ENCODE assay signal across 18 cellular contexts in the genomic region with DNA sequence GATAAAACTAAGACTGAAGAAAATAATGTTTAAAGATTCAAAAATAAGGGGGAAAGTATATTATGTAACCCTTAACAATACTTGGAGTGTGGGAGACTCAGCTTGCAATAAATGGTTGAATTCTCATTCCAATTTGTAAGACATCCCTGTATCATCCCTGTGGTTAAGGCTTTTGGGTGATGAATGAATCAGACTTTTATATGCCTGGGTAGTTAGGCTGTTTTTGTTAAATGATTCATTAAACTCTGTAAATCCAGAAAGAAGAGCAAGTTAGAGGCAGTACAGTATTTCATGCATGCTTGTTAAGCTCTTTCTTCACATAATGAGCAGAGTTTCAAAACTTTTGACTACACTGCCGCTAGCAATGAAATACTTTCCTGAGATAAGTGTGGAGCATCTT.
DNase-seq lines count a peak whose midpoint lies in the region; ATAC-seq, FAIRE-seq and TF ChIP-seq lines count a peak whose summit lies in the region.
"Had no signal": no experiment of that assay in that cellular context is flagged by ENCODE, and none has a peak within 500 bp of the region (broad histone marks: within the 10 kb centered on the region; RNA-seq: fewer than 3 reads in every experiment).

No MANE protein-coding gene starts in this region.

- TF ChIP-seq RAD21 in HepG2 (CRISPR knock-in tag; IDR thresholded peaks at IDR 0.05), result no peak

- H3K27ac ChIP-seq in HepG2 (ENCODE audit: extremely low read length, insufficient read depth, low read length), result no peak overlapping the region
- H3K27ac ChIP-seq: A549, BLaER1, KMS-11 had no signal

- no peak overlapping the region for H3K4me3 ChIP-seq in neuron (ENCODE audit: low read length)
- H3K4me3 ChIP-seq in HepG2 (replicated peaks in 1 of 3; ENCODE audit: insufficient read depth in 1 of 3, low read depth in 2 of 3, low read length in 3 of 3), result no peak overlapping the region
- H3K4me3 ChIP-seq: A549, BLaER1 had no signal

- no peak overlapping the region for H3K27ac Mint-ChIP-seq in natural killer cell
- H3K27ac Mint-ChIP-seq: HFFc6 had no signal

- no peak overlapping the region for H3K4me2 ChIP-seq in HepG2 (ENCODE audit: low read depth, low read length)
- H3K4me2 ChIP-seq: A549, BLaER1, KMS-11 had no signal

- CTCF ChIA-PET in HepG2 (lab: Yijun Ruan, JAX; ENCODE audit: low intra/inter-chr PET ratio, low total read pairs), result no interaction called here

- DNase-seq in D721Med (ENCODE audit: insufficient read length, low spot score), result no peak
- DNase-seq in NCI-H226, result peak; percentile 8
- DNase-seq in foreskin melanocyte, result peak; percentile 0
- no peak for DNase-seq in NCI-H146 treated with DMSO at 0.1 percent for 48 hours (lab: John Stamatoyannopoulos, UW; ENCODE audit: unreplicated experiment)
- DNase-seq in natural killer cell, result no peak
- DNase-seq in HepG2 (ENCODE audit: low spot score), result no peak
- DNase-seq: DMS153, DMS79 treated with DMSO at 0.1 percent for 48 hours, GDM1, HCEC 1CT, HFFc6 had no signal

- H3K4me1 ChIP-seq in neuron (ENCODE audit: insufficient read depth, low read length), result no peaks in the 10 kb centered on the region
- H3K4me1 ChIP-seq in HepG2 (ENCODE audit: insufficient read depth, low read length), result no peaks in the 10 kb centered on the region
- H3K4me1 ChIP-seq: A549, BLaER1 had no signal

- BruUV-seq in HepG2 (replicated peaks; lab: Mats Ljungman, UMichigan), result no TSS peak

- no peaks in the 10 kb centered on the region for H3K4me1 Mint-ChIP-seq in natural killer cell

- in situ Hi-C loops in HepG2 (cut with HindIII; ENCODE audit: extremely low pct_ligation_motif_present, low pct_unique_long_range_greater_than_20kb), result no loop called here

- H2AFZ ChIP-seq in neuron (ENCODE audit: low read depth, low read length) (peak overlapping the region; percentile 36), HepG2 (ENCODE audit: low read length) (no peak overlapping the region)

- no peaks in the 10 kb centered on the region for H3K36me3 Mint-ChIP-seq in natural killer cell

- peak; percentile 70 for FAIRE-seq in D721Med (lab: Jason Lieb, UNC)
- FAIRE-seq in HepG2 (lab: Jason Lieb, UNC), result no peak
- FAIRE-seq: A549, GM19239, H1 had no signal

- H3K79me2 ChIP-seq in HepG2 (ENCODE audit: insufficient read depth, low read length), result no peaks in the 10 kb centered on the region

- H3K36me3 ChIP-seq in neuron (ENCODE audit: insufficient read depth, low read length) (no peaks in the 10 kb centered on the region), HepG2 (replicated peaks in 1 of 2; ENCODE audit: control insufficient read depth in 1 of 2, insufficient read depth in 2 of 2, low read length in 2 of 2) (no peaks in the 10 kb centered on the region)
- H3K36me3 ChIP-seq: BLaER1 had no signal

- no peak for TF ChIP-seq POLR2A in HepG2 (IDR thresholded peaks at IDR 0.05; ENCODE audit: insufficient read depth in 1 of 2, low read depth in 2 of 2, low read length in 2 of 2)

- no peaks in the 10 kb centered on the region for H4K20me1 ChIP-seq in HepG2 (ENCODE audit: insufficient read depth, low read length)
- H4K20me1 ChIP-seq: BLaER1 had no signal

- H3K27me3 ChIP-seq in neuron (ENCODE audit: insufficient read depth, low read length) (no peaks in the 10 kb centered on the region), HepG2 (ENCODE audit: control insufficient read depth in 1 of 2, insufficient read depth in 2 of 2, low read length in 2 of 2) (no peaks in the 10 kb centered on the region)
- H3K27me3 ChIP-seq: BLaER1 had no signal

- TF ChIP-seq CTCF in D721Med (IDR thresholded peaks at IDR 0.05; ENCODE audit: insufficient read depth, missing control alignments), result no peak
- no peak for TF ChIP-seq CTCF in natural killer cell (IDR thresholded peaks at IDR 0.05)
- no peak for TF ChIP-seq CTCF in HepG2 (CRISPR knock-in tag; IDR thresholded peaks at IDR 0.05)

- POLR2A ChIA-PET in HepG2 (lab: Yijun Ruan, JAX), result no interaction called here

- H3K9ac ChIP-seq in HepG2 (ENCODE audit: insufficient read depth, low read depth, low read length), result no peak overlapping the region
- H3K9ac ChIP-seq: BLaER1, KMS-11 had no signal

- no peaks in the 10 kb centered on the region for H3K27me3 Mint-ChIP-seq in natural killer cell (ENCODE audit: low read depth in 2 of 2)

- peaks cover 3% of the 10 kb centered on the region in 2 donors for H3K9me3 Mint-ChIP-seq in natural killer cell

- intact Hi-C loops in natural killer cell (cut with micrococcal nuclease), result no loop called here
- intact Hi-C loops in HepG2 (cut with micrococcal nuclease; ENCODE audit: unreplicated experiment), result no loop called here

- ATAC-seq in HG03280 (IDR thresholded peaks at IDR 0.05; ENCODE audit: unreplicated experiment), result no peak
- no peak for ATAC-seq in natural killer cell
- ATAC-seq in HepG2, result no peak
- ATAC-seq: A549 had no signal

- H3K9me3 ChIP-seq in neuron (ENCODE audit: low read length), result no peaks in the 10 kb centered on the region
- no peaks in the 10 kb centered on the region for H3K9me3 ChIP-seq in HepG2 (ENCODE audit: low read length)
- H3K9me3 ChIP-seq: A549, BLaER1 had no signal

- 0% methylated on average over 1 of the region's 1 CpG for WGBS in HepG2 (ENCODE audit: low lambda C conversion rate)

- no peak overlapping the region for H3K4me3 Mint-ChIP-seq in natural killer cell
- H3K4me3 Mint-ChIP-seq: HFFc6 had no signal

- TF ChIP-seq EP300 in HepG2 (IDR thresholded peaks at IDR 0.05; ENCODE audit: low read depth in 2 of 2, low read length in 2 of 2) (no peak), HepG2 (CRISPR knock-in tag; IDR thresholded peaks at IDR 0.05; ENCODE audit: borderline replicate concordance) (no peak)

TF ChIP-seq in HepG2, 621 proteins besides CTCF, POLR2A, EP300 and RAD21 (continues in another document):
- TF ChIP-seq ZNF143 (CRISPR knock-in tag; IDR thresholded peaks at IDR 0.05) (no peak), POLR2AphosphoS5 (IDR thresholded peaks at IDR 0.05; ENCODE audit: low read depth, low read length) (no peak), MBNL3 (CRISPR knock-in tag; conservative IDR thresholded peaks at IDR 0.05) (no peak), THAP11 (CRISPR knock-in tag; IDR thresholded peaks at IDR 0.05) (no peak), KAT2B (IDR thresholded peaks at IDR 0.05; ENCODE audit: borderline replicate concordance, low read depth, low read length) (no peak), ISL2 (CRISPR knock-in tag; IDR thresholded peaks at IDR 0.05) (no peak), MED13 (CRISPR knock-in tag; IDR thresholded peaks at IDR 0.05) (no peak), TMF1 (CRISPR knock-in tag; IDR thresholded peaks at IDR 0.05; ENCODE audit: low read depth) (no peak)
- TF ChIP-seq, protein P1, sequence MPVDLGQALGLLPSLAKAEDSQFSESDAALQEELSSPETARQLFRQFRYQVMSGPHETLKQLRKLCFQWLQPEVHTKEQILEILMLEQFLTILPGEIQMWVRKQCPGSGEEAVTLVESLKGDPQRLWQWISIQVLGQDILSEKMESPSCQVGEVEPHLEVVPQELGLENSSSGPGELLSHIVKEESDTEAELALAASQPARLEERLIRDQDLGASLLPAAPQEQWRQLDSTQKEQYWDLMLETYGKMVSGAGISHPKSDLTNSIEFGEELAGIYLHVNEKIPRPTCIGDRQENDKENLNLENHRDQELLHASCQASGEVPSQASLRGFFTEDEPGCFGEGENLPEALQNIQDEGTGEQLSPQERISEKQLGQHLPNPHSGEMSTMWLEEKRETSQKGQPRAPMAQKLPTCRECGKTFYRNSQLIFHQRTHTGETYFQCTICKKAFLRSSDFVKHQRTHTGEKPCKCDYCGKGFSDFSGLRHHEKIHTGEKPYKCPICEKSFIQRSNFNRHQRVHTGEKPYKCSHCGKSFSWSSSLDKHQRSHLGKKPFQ (CRISPR knock-in tag; IDR thresholded peaks at IDR 0.05; ENCODE audit: insufficient replicate concordance), result no peak
- TF ChIP-seq, protein P2, sequence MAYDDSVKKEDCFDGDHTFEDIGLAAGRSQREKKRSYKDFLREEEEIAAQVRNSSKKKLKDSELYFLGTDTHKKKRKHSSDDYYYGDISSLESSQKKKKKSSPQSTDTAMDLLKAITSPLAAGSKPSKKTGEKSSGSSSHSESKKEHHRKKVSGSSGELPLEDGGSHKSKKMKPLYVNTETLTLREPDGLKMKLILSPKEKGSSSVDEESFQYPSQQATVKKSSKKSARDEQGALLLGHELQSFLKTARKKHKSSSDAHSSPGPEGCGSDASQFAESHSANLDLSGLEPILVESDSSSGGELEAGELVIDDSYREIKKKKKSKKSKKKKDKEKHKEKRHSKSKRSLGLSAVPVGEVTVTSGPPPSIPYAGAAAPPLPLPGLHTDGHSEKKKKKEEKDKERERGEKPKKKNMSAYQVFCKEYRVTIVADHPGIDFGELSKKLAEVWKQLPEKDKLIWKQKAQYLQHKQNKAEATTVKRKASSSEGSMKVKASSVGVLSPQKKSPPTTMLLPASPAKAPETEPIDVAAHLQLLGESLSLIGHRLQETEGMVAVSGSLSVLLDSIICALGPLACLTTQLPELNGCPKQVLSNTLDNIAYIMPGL (CRISPR knock-in tag; IDR thresholded peaks at IDR 0.05; ENCODE audit: borderline replicate concordance in 1 of 2, low read depth in 1 of 2), result no peak

Comparison
In these comparisons a context has a peak if more than half of its experiments do, and no peak if none do; other contexts are left out.
1. DNase-seq: peak in NCI-H226 (single experiment) and foreskin melanocyte (single experiment); none in D721Med (single experiment), NCI-H146 treated with DMSO at 0.1 percent for 48 hours (single experiment), natural killer cell (single experiment) and HepG2 (single experiment).